ENCODE assay signal across 1 cellular context in the genomic region with DNA sequence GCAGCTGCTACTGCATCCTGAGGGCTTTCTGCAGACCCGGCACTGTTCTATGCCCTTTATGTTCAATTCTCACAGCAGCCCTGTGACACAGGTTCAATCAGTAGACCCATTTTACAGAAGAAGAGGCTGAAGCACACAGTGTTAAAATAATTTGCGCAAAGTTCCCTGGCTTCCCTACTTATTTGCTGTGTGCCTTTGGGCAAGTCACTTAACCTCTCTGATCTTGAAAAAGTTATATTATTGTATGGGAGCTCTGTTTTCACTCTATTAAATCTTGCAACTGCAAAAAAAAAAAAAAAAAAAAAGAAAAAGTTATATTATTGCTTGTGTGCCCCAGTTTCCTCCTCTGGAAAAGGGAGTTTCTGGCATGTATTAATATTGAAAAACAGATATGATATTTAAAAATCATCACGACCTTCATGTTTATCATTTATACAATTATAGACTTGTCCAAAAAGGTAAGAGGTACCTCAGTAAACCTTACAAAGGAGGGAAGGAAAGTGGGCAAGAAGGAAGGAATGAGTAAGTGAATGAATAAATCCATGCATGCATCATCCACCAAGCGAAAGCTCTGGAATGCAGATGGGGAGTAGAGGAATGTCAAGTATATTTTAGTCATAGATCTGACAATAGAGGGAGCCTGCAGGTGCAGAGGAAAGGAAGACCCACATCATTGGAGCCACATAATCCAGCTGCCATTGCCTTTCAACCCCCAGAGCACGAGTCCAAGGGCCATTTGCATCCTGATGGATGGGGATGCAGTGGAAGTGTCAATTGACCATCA.
TF ChIP-seq lines count a peak whose summit lies in the region.

No MANE protein-coding gene starts in this region.

TF ChIP-seq in K562, 482 proteins besides CTCF, POLR2A, EP300 and RAD21:
- no peak for TF ChIP-seq ZNF197 (CRISPR knock-in tag; IDR thresholded peaks at IDR 0.05; ENCODE audit: low read depth)
- TF ChIP-seq RBM25 (IDR thresholded peaks at IDR 0.05; ENCODE audit: low read depth, low read length, severe bottlenecking) = peak; percentile 90
- TF ChIP-seq ADNP (tag; IDR thresholded peaks at IDR 0.05) = 0 out of 2 replicates have a peak, but pooled peaks have one; percentile 22
- TF ChIP-seq ZFP36 (IDR thresholded peaks at IDR 0.05; ENCODE audit: low read depth, low read length, partially characterized antibody) = peak; percentile 70
